Comparison of ENCODE assay signal across 17 cellular contexts in the genomic region with DNA sequence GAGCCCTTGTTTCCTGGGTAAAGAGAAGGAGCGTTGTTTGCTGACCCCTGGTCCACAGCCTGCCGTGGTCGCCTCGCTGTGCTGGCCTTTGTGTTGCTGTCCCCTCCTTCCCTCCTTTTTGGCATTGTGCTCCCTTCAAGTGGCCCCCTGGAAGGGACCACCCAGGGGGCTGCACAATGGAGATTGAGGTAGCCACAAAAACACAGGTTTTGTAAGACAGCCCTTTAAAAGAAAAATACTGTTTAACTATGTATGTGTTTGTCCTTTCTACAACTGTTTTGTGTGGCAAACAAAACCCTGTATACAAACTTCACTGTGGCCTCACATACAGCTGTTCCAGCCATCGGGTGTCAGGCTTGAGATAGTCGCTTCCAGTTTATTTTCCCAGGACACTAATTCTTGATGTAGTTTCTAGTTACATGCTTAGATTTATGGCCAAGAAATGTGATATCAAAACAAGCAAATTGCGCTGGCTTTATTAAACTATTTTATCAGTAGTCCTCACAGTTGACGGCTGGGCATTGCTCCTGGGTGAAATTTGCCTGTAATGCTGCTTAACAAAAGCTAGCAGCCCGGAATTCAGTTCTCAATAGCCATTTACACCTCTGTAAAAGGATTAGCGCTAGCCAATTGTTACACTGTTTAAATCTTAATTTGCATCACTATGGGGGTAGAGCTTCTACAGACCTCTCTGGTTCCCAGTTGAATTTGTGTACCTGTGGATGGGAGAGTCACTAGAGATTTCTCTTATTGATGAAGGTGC.
A peak's percentile ranks its signal among the peaks of the same experiment; 100 is the strongest.
DNase-seq lines count a peak whose midpoint lies in the region; ATAC-seq and TF ChIP-seq lines count a peak whose summit lies in the region.
"Had no signal": no experiment of that assay in that cellular context is flagged by ENCODE, and none has a peak within 500 bp of the region (broad histone marks: within the 10 kb centered on the region; RNA-seq: fewer than 3 reads in every experiment).

No MANE protein-coding gene starts in this region.

- no peaks in the 10 kb centered on the region for H3K9me3 ChIP-seq in iPS-18a (ENCODE audit: control insufficient read depth, low read depth, low read length)
- no peaks in the 10 kb centered on the region for H3K9me3 ChIP-seq in vagina

- H3K9ac ChIP-seq in iPS-18a (ENCODE audit: low read length) = peak overlapping the region; percentile 84

- intact Hi-C loops in vagina (cut with DNase I) = no loop called here

- H3K27ac ChIP-seq in iPS-18a (ENCODE audit: low read length) (peak overlapping the region; percentile 90), vagina (peak overlapping the region; percentile 33)
- H3K27ac ChIP-seq: C4-2B, epithelial cell of prostate had no signal

- peak overlapping the region; percentile 62 for H3K4me3 ChIP-seq in iPS-18a (ENCODE audit: low read length)
- no peak overlapping the region for H3K4me3 ChIP-seq in vagina
- H3K4me3 ChIP-seq in foreskin fibroblast (ENCODE audit: low read depth in 1 of 2, low read length in 2 of 2) = no peak overlapping the region

- TF ChIP-seq CTCF in vagina (IDR thresholded peaks at IDR 0.05) = no peak
- TF ChIP-seq CTCF in foreskin fibroblast (IDR thresholded peaks at IDR 0.05; ENCODE audit: low read depth, low read length) = no peak

- no peak for TF ChIP-seq POLR2A in vagina (IDR thresholded peaks at IDR 0.05)

- H3K4me1 ChIP-seq in iPS-18a (ENCODE audit: control insufficient read depth, low read depth, low read length) = peaks cover 46% of the 10 kb centered on the region
- peaks cover 19% of the 10 kb centered on the region for H3K4me1 ChIP-seq in vagina

- no peak for ATAC-seq in GM21825 (IDR thresholded peaks at IDR 0.05; ENCODE audit: unreplicated experiment)
- ATAC-seq in activated CD4-positive, CD25-positive, alpha-beta regulatory T cell treated with anti-CD3 and anti-CD28 coated beads, Interleukin-2, amount 50 U/mL, for 24 hours = no peak
- ATAC-seq: HCT116, left cardiac atrium had no signal

- no peaks in the 10 kb centered on the region for H3K36me3 ChIP-seq in iPS-18a (ENCODE audit: control insufficient read depth, low read depth, low read length)
- no peaks in the 10 kb centered on the region for H3K36me3 ChIP-seq in vagina

- H3K27me3 ChIP-seq in iPS-18a (ENCODE audit: control insufficient read depth, insufficient read depth, low read length) = no peaks in the 10 kb centered on the region
- H3K27me3 ChIP-seq in vagina = no peaks in the 10 kb centered on the region

- DNase-seq in NCI-H1436 (lab: John Stamatoyannopoulos, UW) (peak; percentile 6), NCI-H1436 treated with DMSO at 0.1 percent for 48 hours (lab: John Stamatoyannopoulos, UW) (no peak), NCI-H774 (lab: John Stamatoyannopoulos, UW) (peak; percentile 39), vagina (ENCODE audit: extremely low spot score in 2 of 2) (no peak), foreskin fibroblast (no peak)
- DNase-seq: 8988T, activated gamma-delta T cell, DMS79 treated with DMSO at 0.1 percent for 48 hours, glutamatergic neuron, left cardiac atrium, NCI-H226 had no signal

Comparison
In these comparisons a context has a peak if more than half of its experiments do, and no peak if none do; other contexts are left out.
1. DNase-seq: peak in NCI-H1436 (single experiment) and NCI-H774 (single experiment); none in NCI-H1436 treated with DMSO at 0.1 percent for 48 hours (single experiment), vagina (0 of 2) and foreskin fibroblast (0 of 2).